16 cellular contexts compared by ENCODE assay signal in the genomic region with DNA sequence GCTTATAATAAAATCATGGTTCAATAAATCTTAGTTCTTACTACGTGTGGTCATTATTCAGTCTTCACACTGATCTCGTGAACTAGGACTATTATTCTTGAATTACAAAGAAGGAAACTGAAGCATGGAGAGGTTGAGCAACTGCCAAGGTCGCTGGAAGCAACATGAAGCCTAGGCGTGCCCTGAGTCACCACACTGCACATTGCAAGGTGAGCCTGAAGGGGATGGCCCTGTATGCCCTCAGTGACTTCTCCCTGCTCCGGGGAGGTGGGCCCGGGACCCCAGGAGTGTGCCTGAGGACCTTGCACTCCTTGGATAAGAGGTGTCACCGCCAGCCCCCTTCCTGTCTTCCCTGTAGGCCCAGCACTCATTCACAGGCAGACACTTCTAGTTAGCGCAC.
DNase-seq lines count a peak whose midpoint lies in the region; ATAC-seq and TF ChIP-seq lines count a peak whose summit lies in the region.
"Had no signal": no experiment of that assay in that cellular context is flagged by ENCODE, and none has a peak within 500 bp of the region (broad histone marks: within the 10 kb centered on the region; RNA-seq: fewer than 3 reads in every experiment).

No MANE protein-coding gene starts in this region.

- no peaks in the 10 kb centered on the region for H3K9me3 Mint-ChIP-seq in mesothelial cell of epicardium

- H3K9me3 ChIP-seq in sigmoid colon, result no peaks in the 10 kb centered on the region

- peaks cover 0 to 77% (median 55%) of the 10 kb centered on the region in 4 donors for H3K4me1 ChIP-seq in sigmoid colon

- no peaks in the 10 kb centered on the region for H3K36me3 Mint-ChIP-seq in mesothelial cell of epicardium

- peak; percentile 68 for ATAC-seq in esophagus mucosa
- ATAC-seq: HepG2, PC-3 had no signal

- H3K27me3 Mint-ChIP-seq in mesothelial cell of epicardium (ENCODE audit: low read depth), result no peaks in the 10 kb centered on the region

- WGBS in sigmoid colon, 2 donors, result 61 to 83% methylated on average over 8 of the region's 8 CpGs

- TF ChIP-seq CTCF in mesothelial cell of epicardium (IDR thresholded peaks at IDR 0.05; ENCODE audit: unreplicated experiment) (no peak), sigmoid colon (IDR thresholded peaks at IDR 0.05) (no peak)

- no peak overlapping the region for H3K4me3 Mint-ChIP-seq in mesothelial cell of epicardium

- peaks cover 0 to 4% (median 0%) of the 10 kb centered on the region in 4 donors for H3K36me3 ChIP-seq in sigmoid colon

- H3K27ac Mint-ChIP-seq in mesothelial cell of epicardium, result peak overlapping the region; percentile 92

- no peak for TF ChIP-seq EP300 in sigmoid colon (IDR thresholded peaks at IDR 0.05)

- H3K27ac ChIP-seq in angular gyrus (ENCODE audit: low read depth, low read length) (peak overlapping the region; percentile 26), sigmoid colon (peak overlapping the region in 3 of 4 donors; percentile 74 to 92 (median 82))

- no peaks in the 10 kb centered on the region for H3K27me3 ChIP-seq in sigmoid colon

- DNase-seq in mesothelial cell of epicardium (ENCODE audit: low spot score in 2 of 2, unreplicated experiment in 2 of 2) (no peak), sigmoid colon (no peak), NCI-H226 (no peak), NCI-H1092 (lab: John Stamatoyannopoulos, UW) (no peak), SW 1271 (lab: John Stamatoyannopoulos, UW) (no peak)
- DNase-seq: COR-L47, EL, GOT3, KG1, NCI-H1048, NCI-H146, NCI-H69, PC-3 had no signal

- TF ChIP-seq POLR2A in sigmoid colon (IDR thresholded peaks at IDR 0.05), result no peak

- H3K4me1 Mint-ChIP-seq in mesothelial cell of epicardium, result peaks cover 39% of the 10 kb centered on the region

- intact Hi-C loops in sigmoid colon (cut with DNase I), result no loop called here

- H3K4me3 ChIP-seq in sigmoid colon, result no peak overlapping the region
